13 cellular contexts compared by ENCODE assay signal in the genomic region with DNA sequence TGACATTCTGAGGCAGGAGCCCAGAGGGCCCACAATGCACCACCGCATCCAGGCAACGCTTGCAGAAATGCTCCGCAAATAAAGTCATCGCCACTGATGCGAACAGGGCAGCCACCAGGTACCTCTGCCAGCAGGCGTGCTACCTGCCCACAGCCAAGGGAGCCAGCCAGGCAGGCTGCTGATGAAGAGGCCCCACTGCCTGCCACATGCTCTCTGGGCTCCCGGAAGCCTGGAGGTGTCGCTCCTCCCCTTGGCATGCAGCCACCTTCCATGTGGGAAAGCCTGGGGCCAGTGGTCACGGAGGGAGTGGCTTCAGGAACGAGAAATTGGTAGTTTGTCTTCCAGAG. TPM values are rescaled to one million over a fixed set of nuclear protein-coding genes. Genes with fewer than 3 reads are reported as not detected.
DNase-seq lines count a peak whose midpoint lies in the region; ATAC-seq and TF ChIP-seq lines count a peak whose summit lies in the region.
"Had no signal": no experiment of that assay in that cellular context is flagged by ENCODE, and none has a peak within 500 bp of the region (broad histone marks: within the 10 kb centered on the region; RNA-seq: fewer than 3 reads in every experiment).

No MANE protein-coding gene starts in this region.

- H3K36me3 ChIP-seq in MM.1S (replicated peaks; ENCODE audit: insufficient read depth, low read length): no peaks in the 10 kb centered on the region

- intact Hi-C loops in Calu3 (cut with micrococcal nuclease; ENCODE audit: unreplicated experiment): no loop called here
- intact Hi-C loops in activated CD4-positive, alpha-beta memory T cell treated with anti-CD3 and anti-CD28 coated beads for 36 hours (cut with micrococcal nuclease): no loop called here

- H2AFZ ChIP-seq in MM.1S (ENCODE audit: low read length): no peak overlapping the region

- no peak overlapping the region for H3K4me2 ChIP-seq in MM.1S (ENCODE audit: low read depth, low read length)

- DNase-seq in Calu3: peak; percentile 90
- peak; percentile 55 for DNase-seq in HuH-7.5 (ENCODE audit: low spot score)
- DNase-seq in RPMI7951 (ENCODE audit: low read depth): peak; percentile 44
- peak; percentile 16 for DNase-seq in kidney glomerular epithelial cell (lab: John Stamatoyannopoulos, UW)
- no peak for DNase-seq in activated CD4-positive, alpha-beta memory T cell treated with anti-CD3 and anti-CD28 coated beads for 36 hours
- no peak for DNase-seq in retina
- DNase-seq in MM.1S: no peak
- DNase-seq: NCI-H446 treated with DMSO at 0.1 percent for 48 hours had no signal

- H3K9me3 Mint-ChIP-seq in Calu3 (ENCODE audit: low read depth, unreplicated experiment): no peaks in the 10 kb centered on the region
- no peaks in the 10 kb centered on the region for H3K9me3 Mint-ChIP-seq in activated CD4-positive, alpha-beta memory T cell treated with anti-CD3 and anti-CD28 coated beads for 36 hours
- H3K9me3 Mint-ChIP-seq: activated naive CD4-positive, alpha-beta T cell treated with anti-CD3 and anti-CD28 coated beads, Interleukin-2, amount 50 U/mL, for 24 hours; stimulated activated memory B cell treated with anti-CD40 and anti-IgM and Interleukin-4, amounts not matched to agents 10 μg/mL and 1 μg/mL and 100 μg/mL, for 72 hours had no signal

- H3K4me1 ChIP-seq in MM.1S (ENCODE audit: low read length): no peaks in the 10 kb centered on the region

- BruUV-seq in Calu3 (replicated peaks; lab: Mats Ljungman, UMichigan): no TSS peak

- H3K36me3 Mint-ChIP-seq in Calu3 (ENCODE audit: insufficient read depth, unreplicated experiment): peaks cover 40% of the 10 kb centered on the region
- peaks cover 29% of the 10 kb centered on the region for H3K36me3 Mint-ChIP-seq in activated CD4-positive, alpha-beta memory T cell treated with anti-CD3 and anti-CD28 coated beads for 36 hours

- no peak for ATAC-seq in GM18511 (IDR thresholded peaks at IDR 0.05; ENCODE audit: unreplicated experiment)
- ATAC-seq: sciatic nerve; stimulated activated memory B cell treated with anti-CD40 and anti-IgM and Interleukin-4, amounts not matched to agents 10 μg/mL and 1 μg/mL and 100 μg/mL, for 72 hours had no signal

- no peak overlapping the region for H3K4me3 ChIP-seq in MM.1S (ENCODE audit: low read length)

- no peaks in the 10 kb centered on the region for H3K9me2 ChIP-seq in MM.1S (replicated peaks; ENCODE audit: insufficient read depth, low read length)

- H3K4me1 Mint-ChIP-seq in Calu3 (ENCODE audit: low read depth, unreplicated experiment): peaks cover 16% of the 10 kb centered on the region
- peaks cover 6% of the 10 kb centered on the region for H3K4me1 Mint-ChIP-seq in activated CD4-positive, alpha-beta memory T cell treated with anti-CD3 and anti-CD28 coated beads for 36 hours (ENCODE audit: low read depth)

- H3K4me3 Mint-ChIP-seq in Calu3 (ENCODE audit: low read depth, unreplicated experiment): no peak overlapping the region
- H3K4me3 Mint-ChIP-seq in activated CD4-positive, alpha-beta memory T cell treated with anti-CD3 and anti-CD28 coated beads for 36 hours: no peak overlapping the region
- H3K4me3 Mint-ChIP-seq: activated naive CD4-positive, alpha-beta T cell treated with anti-CD3 and anti-CD28 coated beads, Interleukin-2, amount 50 U/mL, for 24 hours; stimulated activated memory B cell treated with anti-CD40 and anti-IgM and Interleukin-4, amounts not matched to agents 10 μg/mL and 1 μg/mL and 100 μg/mL, for 72 hours had no signal

- no peak overlapping the region for H3K27ac ChIP-seq in MM.1S (ENCODE audit: low read length)
- H3K27ac ChIP-seq: VCaP had no signal

- no peak overlapping the region for H3K9ac ChIP-seq in MM.1S (ENCODE audit: low read length)

- no peak for TF ChIP-seq CTCF in Calu3 (IDR thresholded peaks at IDR 0.05; ENCODE audit: unreplicated experiment)
- TF ChIP-seq CTCF in MM.1S (IDR thresholded peaks at IDR 0.05; ENCODE audit: low read length): no peak

- H3K27ac Mint-ChIP-seq in Calu3 (ENCODE audit: unreplicated experiment): no peak overlapping the region
- H3K27ac Mint-ChIP-seq in activated CD4-positive, alpha-beta memory T cell treated with anti-CD3 and anti-CD28 coated beads for 36 hours: no peak overlapping the region
- H3K27ac Mint-ChIP-seq: activated naive CD4-positive, alpha-beta T cell treated with anti-CD3 and anti-CD28 coated beads, Interleukin-2, amount 50 U/mL, for 24 hours had no signal

- H3K79me2 ChIP-seq in MM.1S (ENCODE audit: low read length): no peaks in the 10 kb centered on the region

- no peaks in the 10 kb centered on the region for H3K9me3 ChIP-seq in MM.1S (replicated peaks; ENCODE audit: insufficient read depth, low read length)

- no peaks in the 10 kb centered on the region for H3K27me3 ChIP-seq in MM.1S (replicated peaks; ENCODE audit: insufficient read depth, low read length)

- no peaks in the 10 kb centered on the region for H4K20me1 ChIP-seq in MM.1S (ENCODE audit: insufficient read depth, low read length)

- H3K27me3 Mint-ChIP-seq in Calu3 (ENCODE audit: unreplicated experiment): no peaks in the 10 kb centered on the region
- H3K27me3 Mint-ChIP-seq in activated CD4-positive, alpha-beta memory T cell treated with anti-CD3 and anti-CD28 coated beads for 36 hours: no peaks in the 10 kb centered on the region
- H3K27me3 Mint-ChIP-seq: activated naive CD4-positive, alpha-beta T cell treated with anti-CD3 and anti-CD28 coated beads, Interleukin-2, amount 50 U/mL, for 24 hours; stimulated activated memory B cell treated with anti-CD40 and anti-IgM and Interleukin-4, amounts not matched to agents 10 μg/mL and 1 μg/mL and 100 μg/mL, for 72 hours had no signal

- no peaks in the 10 kb centered on the region for H3F3A ChIP-seq in MM.1S (ENCODE audit: insufficient read depth, low read length)

- CTCF ChIA-PET in Calu3 (lab: Charles Lee): no interaction called here
- CTCF ChIA-PET in activated CD4-positive, alpha-beta memory T cell treated with anti-CD3 and anti-CD28 coated beads for 36 hours (lab: Charles Lee): no interaction called here

- POLR2A ChIA-PET in activated CD4-positive, alpha-beta memory T cell treated with anti-CD3 and anti-CD28 coated beads for 36 hours (lab: Charles Lee): no interaction called here

RNA-seq across cellular contexts. Expression of a gene that starts 14.7 kb away (rescaled TPM):
- total RNA-seq in Calu3 (2022): 1.4 TPM in 2 replicates
- under 0.01 TPM in 1 of 2 replicates, not detected in the other for total RNA-seq in RPMI7951 (2014; rRNA removed; shearing (Covaris generic))
- 10 to 100 TPM; 33.4 to 34.2 TPM for total RNA-seq in activated CD4-positive, alpha-beta memory T cell treated with anti-CD3 and anti-CD28 coated beads for 36 hours

RNA-seq across cellular contexts. Expression of a gene that starts 29.6 kb away (rescaled TPM):
- 28.9 and 32.4 TPM in 2 replicates for total RNA-seq in Calu3 (2022)
- 39.0 and 42.3 TPM in 2 replicates for total RNA-seq in RPMI7951 (2014; rRNA removed; shearing (Covaris generic))
- 10 to 100 TPM; 63.4 to 69.1 TPM for total RNA-seq in activated CD4-positive, alpha-beta memory T cell treated with anti-CD3 and anti-CD28 coated beads for 36 hours

Comparison
In these comparisons a context has a peak if more than half of its experiments do, and no peak if none do; other contexts are left out.
1. DNase-seq: peak in Calu3 (single experiment), HuH-7.5 (single experiment), RPMI7951 (single experiment) and kidney glomerular epithelial cell (single experiment); none in activated CD4-positive, alpha-beta memory T cell treated with anti-CD3 and anti-CD28 coated beads for 36 hours (single experiment), retina (single experiment) and MM.1S (single experiment).
2. RNA of a gene that starts 14.7 kb away (total RNA-seq): 33.4 to 34.2 TPM in activated CD4-positive, alpha-beta memory T cell treated with anti-CD3 and anti-CD28 coated beads for 36 hours; 1.4 TPM in Calu3 and under 0.01 TPM in RPMI7951; every median in the first group is over 10 times any median in the second.